Comparison of ENCODE assay signal across 2 cellular contexts in the genomic region with DNA sequence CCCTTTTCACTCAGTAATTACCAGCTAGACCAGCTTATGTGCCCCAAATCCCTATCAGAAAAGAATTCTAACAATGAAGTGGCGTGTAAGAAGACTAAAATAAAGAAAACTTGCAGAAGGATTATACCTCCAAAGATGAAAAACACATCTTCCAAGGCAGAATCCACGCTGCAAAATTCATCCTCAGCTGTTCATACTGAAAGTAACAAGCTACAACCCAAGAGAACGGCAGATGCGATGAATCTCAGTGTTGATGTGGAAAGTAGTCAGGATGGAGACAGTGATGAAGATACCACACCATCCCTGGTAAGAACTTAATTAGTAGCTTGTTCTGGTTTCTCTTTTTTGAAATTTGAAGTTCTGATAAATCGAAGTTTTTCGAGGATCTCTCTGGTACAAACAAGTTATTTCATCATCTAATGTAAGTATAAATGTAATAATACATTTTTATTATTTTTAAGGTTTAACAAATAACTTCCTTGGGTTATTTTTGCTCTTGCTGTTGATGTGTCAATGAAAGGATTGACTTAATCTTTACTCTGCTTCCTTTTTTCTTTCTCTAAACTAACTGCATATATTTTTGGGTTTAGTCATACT.
TF ChIP-seq lines count a peak whose summit lies in the region.

No MANE protein-coding gene starts in this region.

TF ChIP-seq in SK-N-SH, 30 proteins besides CTCF, POLR2A, EP300 and RAD21 (continued from another document):
- TF ChIP-seq, protein P1, sequence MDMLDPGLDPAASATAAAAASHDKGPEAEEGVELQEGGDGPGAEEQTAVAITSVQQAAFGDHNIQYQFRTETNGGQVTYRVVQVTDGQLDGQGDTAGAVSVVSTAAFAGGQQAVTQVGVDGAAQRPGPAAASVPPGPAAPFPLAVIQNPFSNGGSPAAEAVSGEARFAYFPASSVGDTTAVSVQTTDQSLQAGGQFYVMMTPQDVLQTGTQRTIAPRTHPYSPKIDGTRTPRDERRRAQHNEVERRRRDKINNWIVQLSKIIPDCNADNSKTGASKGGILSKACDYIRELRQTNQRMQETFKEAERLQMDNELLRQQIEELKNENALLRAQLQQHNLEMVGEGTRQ (IDR thresholded peaks at IDR 0.05; ENCODE audit: borderline replicate concordance, low read depth, low read length): no peak
- no peak for TF ChIP-seq MXI1 (IDR thresholded peaks at IDR 0.05; ENCODE audit: low read depth, low read length)
- TF ChIP-seq EZH2phosphoT487 (IDR thresholded peaks at IDR 0.05; ENCODE audit: borderline replicate concordance, low read depth): no peak
- TF ChIP-seq JUND (IDR thresholded peaks at IDR 0.05): no peak
- no peak for TF ChIP-seq GATA2 (CRISPR knock-in tag; IDR thresholded peaks at IDR 0.05)
- no peak for TF ChIP-seq CHD2 (IDR thresholded peaks at IDR 0.05; ENCODE audit: low read length, partially characterized antibody)
- TF ChIP-seq TEAD4 (IDR thresholded peaks at IDR 0.05; ENCODE audit: borderline replicate concordance, insufficient read depth): no peak
- TF ChIP-seq RCOR1 (IDR thresholded peaks at IDR 0.05; ENCODE audit: low read length): no peak
- no peak for TF ChIP-seq FOXJ3 (CRISPR knock-in tag; IDR thresholded peaks at IDR 0.05)

TF ChIP-seq in SK-N-SH treated with all-trans-retinoic acid at 6 μM for 48 hours, 23 proteins besides CTCF, POLR2A, EP300 and RAD21 (continued from another document):
- TF ChIP-seq, protein P2, sequence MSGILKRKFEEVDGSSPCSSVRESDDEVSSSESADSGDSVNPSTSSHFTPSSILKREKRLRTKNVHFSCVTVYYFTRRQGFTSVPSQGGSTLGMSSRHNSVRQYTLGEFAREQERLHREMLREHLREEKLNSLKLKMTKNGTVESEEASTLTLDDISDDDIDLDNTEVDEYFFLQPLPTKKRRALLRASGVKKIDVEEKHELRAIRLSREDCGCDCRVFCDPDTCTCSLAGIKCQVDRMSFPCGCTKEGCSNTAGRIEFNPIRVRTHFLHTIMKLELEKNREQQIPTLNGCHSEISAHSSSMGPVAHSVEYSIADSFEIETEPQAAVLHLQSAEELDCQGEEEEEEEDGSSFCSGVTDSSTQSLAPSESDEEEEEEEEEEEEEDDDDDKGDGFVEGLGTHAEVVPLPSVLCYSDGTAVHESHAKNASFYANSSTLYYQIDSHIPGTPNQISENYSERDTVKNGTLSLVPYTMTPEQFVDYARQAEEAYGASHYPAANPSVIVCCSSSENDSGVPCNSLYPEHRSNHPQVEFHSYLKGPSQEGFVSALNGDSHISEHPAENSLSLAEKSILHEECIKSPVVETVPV (CRISPR knock-in tag; IDR thresholded peaks at IDR 0.05): no peak
- TF ChIP-seq ZFP3 (CRISPR knock-in tag; IDR thresholded peaks at IDR 0.05) (no peak), RARB (CRISPR knock-in tag; IDR thresholded peaks at IDR 0.05) (no peak), BACH2 (CRISPR knock-in tag; IDR thresholded peaks at IDR 0.05; ENCODE audit: borderline replicate concordance) (no peak), ZNF565 (CRISPR knock-in tag; conservative IDR thresholded peaks at IDR 0.05; ENCODE audit: low read depth) (no peak), OSR1 (CRISPR knock-in tag; IDR thresholded peaks at IDR 0.05) (no peak)
- TF ChIP-seq, protein P3, sequence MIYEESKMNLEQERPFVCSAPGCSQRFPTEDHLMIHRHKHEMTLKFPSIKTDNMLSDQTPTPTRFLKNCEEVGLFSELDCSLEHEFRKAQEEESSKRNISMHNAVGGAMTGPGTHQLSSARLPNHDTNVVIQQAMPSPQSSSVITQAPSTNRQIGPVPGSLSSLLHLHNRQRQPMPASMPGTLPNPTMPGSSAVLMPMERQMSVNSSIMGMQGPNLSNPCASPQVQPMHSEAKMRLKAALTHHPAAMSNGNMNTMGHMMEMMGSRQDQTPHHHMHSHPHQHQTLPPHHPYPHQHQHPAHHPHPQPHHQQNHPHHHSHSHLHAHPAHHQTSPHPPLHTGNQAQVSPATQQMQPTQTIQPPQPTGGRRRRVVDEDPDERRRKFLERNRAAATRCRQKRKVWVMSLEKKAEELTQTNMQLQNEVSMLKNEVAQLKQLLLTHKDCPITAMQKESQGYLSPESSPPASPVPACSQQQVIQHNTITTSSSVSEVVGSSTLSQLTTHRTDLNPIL (CRISPR knock-in tag; IDR thresholded peaks at IDR 0.05; ENCODE audit: low read depth): no peak
- TF ChIP-seq, protein P4, sequence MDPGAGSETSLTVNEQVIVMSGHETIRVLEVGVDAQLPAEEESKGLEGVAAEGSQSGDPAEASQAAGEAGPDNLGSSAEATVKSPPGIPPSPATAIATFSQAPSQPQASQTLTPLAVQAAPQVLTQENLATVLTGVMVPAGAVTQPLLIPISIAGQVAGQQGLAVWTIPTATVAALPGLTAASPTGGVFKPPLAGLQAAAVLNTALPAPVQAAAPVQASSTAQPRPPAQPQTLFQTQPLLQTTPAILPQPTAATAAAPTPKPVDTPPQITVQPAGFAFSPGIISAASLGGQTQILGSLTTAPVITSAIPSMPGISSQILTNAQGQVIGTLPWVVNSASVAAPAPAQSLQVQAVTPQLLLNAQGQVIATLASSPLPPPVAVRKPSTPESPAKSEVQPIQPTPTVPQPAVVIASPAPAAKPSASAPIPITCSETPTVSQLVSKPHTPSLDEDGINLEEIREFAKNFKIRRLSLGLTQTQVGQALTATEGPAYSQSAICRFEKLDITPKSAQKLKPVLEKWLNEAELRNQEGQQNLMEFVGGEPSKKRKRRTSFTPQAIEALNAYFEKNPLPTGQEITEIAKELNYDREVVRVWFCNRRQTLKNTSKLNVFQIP (CRISPR knock-in tag; IDR thresholded peaks at IDR 0.05; ENCODE audit: borderline replicate concordance, low read depth): no peak
TF ChIP-seq in SK-N-SH treated with all-trans-retinoic acid at 6 μM for 48 hours: peak in this region for 0.
